ENCODE assay signal across 1 cellular context in genomic region chr11:120532511-120533196, GRCh38.
TF ChIP-seq lines count a peak whose summit lies in the region.

No MANE protein-coding gene starts in this region.

TF ChIP-seq in GM23338, 12 proteins besides CTCF, POLR2A, EP300 and RAD21:
- TF ChIP-seq ZNF462 (CRISPR knock-in tag; IDR thresholded peaks at IDR 0.05) (no peak), EZH2 (IDR thresholded peaks at IDR 0.05; ENCODE audit: low read depth, unreplicated experiment) (no peak), CREB1 (CRISPR knock-in tag; IDR thresholded peaks at IDR 0.05; ENCODE audit: low read depth) (no peak), NANOG (IDR thresholded peaks at IDR 0.05; ENCODE audit: borderline replicate concordance) (no peak), STAT1 (IDR thresholded peaks at IDR 0.05; ENCODE audit: unreplicated experiment) (no peak), POLR2AphosphoS5 (IDR thresholded peaks at IDR 0.05; ENCODE audit: low read depth) (no peak), EZH2phosphoT487 (IDR thresholded peaks at IDR 0.05; ENCODE audit: unreplicated experiment) (no peak), ZNF331 (CRISPR knock-in tag; IDR thresholded peaks at IDR 0.05; ENCODE audit: low read depth) (no peak), ZNF114 (CRISPR knock-in tag; IDR thresholded peaks at IDR 0.05) (no peak), REST (IDR thresholded peaks at IDR 0.05; ENCODE audit: unreplicated experiment) (no peak), JUNB (IDR thresholded peaks at IDR 0.05; ENCODE audit: unreplicated experiment) (no peak), ETS1 (IDR thresholded peaks at IDR 0.05) (no peak)
